1 cellular context compared by ENCODE assay signal in genomic region chr20:63287697-63288580, GRCh38.
TF ChIP-seq lines count a peak whose summit lies in the region.

No MANE protein-coding gene starts in this region.

TF ChIP-seq in HepG2, 621 proteins besides CTCF, POLR2A, EP300 and RAD21 (continued from another document):
- TF ChIP-seq, protein P1, sequence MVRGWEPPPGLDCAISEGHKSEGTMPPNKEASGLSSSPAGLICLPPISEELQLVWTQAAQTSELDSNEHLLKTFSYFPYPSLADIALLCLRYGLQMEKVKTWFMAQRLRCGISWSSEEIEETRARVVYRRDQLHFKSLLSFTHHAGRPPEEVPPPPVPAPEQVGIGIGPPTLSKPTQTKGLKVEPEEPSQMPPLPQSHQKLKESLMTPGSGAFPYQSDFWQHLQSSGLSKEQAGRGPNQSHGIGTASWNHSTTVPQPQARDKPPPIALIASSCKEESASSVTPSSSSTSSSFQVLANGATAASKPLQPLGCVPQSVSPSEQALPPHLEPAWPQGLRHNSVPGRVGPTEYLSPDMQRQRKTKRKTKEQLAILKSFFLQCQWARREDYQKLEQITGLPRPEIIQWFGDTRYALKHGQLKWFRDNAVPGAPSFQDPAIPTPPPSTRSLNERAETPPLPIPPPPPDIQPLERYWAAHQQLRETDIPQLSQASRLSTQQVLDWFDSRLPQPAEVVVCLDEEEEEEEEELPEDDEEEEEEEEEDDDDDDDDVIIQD (CRISPR knock-in tag; IDR thresholded peaks at IDR 0.05; ENCODE audit: low read depth): no peak
- TF ChIP-seq USF2 (IDR thresholded peaks at IDR 0.05; ENCODE audit: low read depth, low read length) (no peak), USF2 (CRISPR knock-in tag; IDR thresholded peaks at IDR 0.05; ENCODE audit: borderline replicate concordance) (no peak)
